In genomic region chr7:17991866-17992648, GRCh38 we compare ENCODE assay signal across 11 cellular contexts. TPM values are rescaled to one million over a fixed set of nuclear protein-coding genes. Genes with fewer than 3 reads are reported as not detected.
DNase-seq lines count a peak whose midpoint lies in the region; ATAC-seq, FAIRE-seq and TF ChIP-seq lines count a peak whose summit lies in the region.
"Had no signal": no experiment of that assay in that cellular context is flagged by ENCODE, and none has a peak within 500 bp of the region (broad histone marks: within the 10 kb centered on the region; RNA-seq: fewer than 3 reads in every experiment).

No MANE protein-coding gene starts in this region.

- 0 out of 2 replicates have a peak, but pooled peaks cover 8% of the 10 kb centered on the region for H3K4me1 ChIP-seq in MM.1S (ENCODE audit: low read length)
- H3K4me1 ChIP-seq in parathyroid adenoma: no peaks in the 10 kb centered on the region
- peaks cover 0 to 5% (median 0%) of the 10 kb centered on the region in 4 donors for H3K4me1 ChIP-seq in upper lobe of left lung

- H3K27me3 ChIP-seq in MM.1S (replicated peaks; ENCODE audit: insufficient read depth, low read length) (no peaks in the 10 kb centered on the region), bronchial epithelial cell (ENCODE audit: control insufficient read depth, insufficient read depth, low read length) (no peaks in the 10 kb centered on the region), parathyroid adenoma (ENCODE audit: control insufficient read depth, insufficient read depth, low read length) (no peaks in the 10 kb centered on the region), upper lobe of left lung (no peaks in the 10 kb centered on the region)
- H3K27me3 ChIP-seq: heart left ventricle, neutrophil had no signal

- H3K4me3 ChIP-seq in GM12864 (ENCODE audit: low read depth, low read length): no peak overlapping the region
- no peak overlapping the region for H3K4me3 ChIP-seq in MM.1S (ENCODE audit: low read length)
- no peak overlapping the region for H3K4me3 ChIP-seq in bronchial epithelial cell (ENCODE audit: low read depth, low read length)
- H3K4me3 ChIP-seq in parathyroid adenoma (ENCODE audit: low read depth, low read length): no peak overlapping the region
- no peak overlapping the region for H3K4me3 ChIP-seq in upper lobe of left lung
- H3K4me3 ChIP-seq: heart left ventricle had no signal

- H3K27ac ChIP-seq in MM.1S (ENCODE audit: low read length) (no peak overlapping the region), parathyroid adenoma (no peak overlapping the region), upper lobe of left lung (no peak overlapping the region)
- H3K27ac ChIP-seq: heart left ventricle, neutrophil had no signal

- H3K9me3 ChIP-seq in MM.1S (replicated peaks; ENCODE audit: insufficient read depth, low read length): no peaks in the 10 kb centered on the region
- no peaks in the 10 kb centered on the region for H3K9me3 ChIP-seq in parathyroid adenoma (ENCODE audit: control insufficient read depth, low read length)
- no peaks in the 10 kb centered on the region for H3K9me3 ChIP-seq in upper lobe of left lung
- H3K9me3 ChIP-seq: heart left ventricle, neutrophil had no signal

- H3K27me3 Mint-ChIP-seq in activated T-cell treated with anti-CD3 and anti-CD28 coated beads, Interleukin-2, amount 50 U/mL, for 4 hours (ENCODE audit: low read depth): peaks cover 4% of the 10 kb centered on the region

- TF ChIP-seq CTCF in GM12864 (IDR thresholded peaks at IDR 0.05; ENCODE audit: low read depth, low read length, missing control alignments): peak; percentile 48
- TF ChIP-seq CTCF in MM.1S (IDR thresholded peaks at IDR 0.05; ENCODE audit: low read length): peak; percentile 31
- peak; percentile 24 for TF ChIP-seq CTCF in bronchial epithelial cell (IDR thresholded peaks at IDR 0.05; ENCODE audit: insufficient read depth, low read length, severe bottlenecking)
- TF ChIP-seq CTCF in parathyroid adenoma (IDR thresholded peaks at IDR 0.05): no peak
- TF ChIP-seq CTCF in upper lobe of left lung (IDR thresholded peaks at IDR 0.05): no peak

- H3F3A ChIP-seq in MM.1S (ENCODE audit: insufficient read depth, low read length): no peaks in the 10 kb centered on the region

- no peaks in the 10 kb centered on the region for H3K79me2 ChIP-seq in MM.1S (ENCODE audit: low read length)
- H3K79me2 ChIP-seq in parathyroid adenoma: no peaks in the 10 kb centered on the region

- TF ChIP-seq EP300 in upper lobe of left lung (IDR thresholded peaks at IDR 0.05): no peak

- no peak overlapping the region for H3K4me2 ChIP-seq in MM.1S (ENCODE audit: low read depth, low read length)
- H3K4me2 ChIP-seq in parathyroid adenoma (ENCODE audit: low read length): no peak overlapping the region

- H2AFZ ChIP-seq in MM.1S (ENCODE audit: low read length): no peak overlapping the region
- peak overlapping the region; percentile 31 for H2AFZ ChIP-seq in parathyroid adenoma

- 53% methylated on average over 13 of the region's 13 CpGs for WGBS in upper lobe of left lung, 2 donors

- no peaks in the 10 kb centered on the region for H3K36me3 ChIP-seq in MM.1S (replicated peaks; ENCODE audit: insufficient read depth, low read length)
- H3K36me3 ChIP-seq in bronchial epithelial cell (ENCODE audit: control insufficient read depth, insufficient read depth, low read length): no peaks in the 10 kb centered on the region
- no peaks in the 10 kb centered on the region for H3K36me3 ChIP-seq in parathyroid adenoma (ENCODE audit: control insufficient read depth, insufficient read depth, low read length)
- no peaks in the 10 kb centered on the region for H3K36me3 ChIP-seq in upper lobe of left lung
- H3K36me3 ChIP-seq: heart left ventricle, neutrophil had no signal

- TF ChIP-seq POLR2A in upper lobe of left lung (IDR thresholded peaks at IDR 0.05): no peak

- H3K4me1 Mint-ChIP-seq in activated T-cell treated with anti-CD3 and anti-CD28 coated beads, Interleukin-2, amount 50 U/mL, for 4 hours (ENCODE audit: low read depth): peaks cover 4% of the 10 kb centered on the region

- FAIRE-seq in bronchial epithelial cell (lab: Jason Lieb, UNC): no peak

- H3K9me2 ChIP-seq in MM.1S (replicated peaks; ENCODE audit: insufficient read depth, low read length): no peaks in the 10 kb centered on the region

- ATAC-seq in GM18520 (IDR thresholded peaks at IDR 0.05; ENCODE audit: unreplicated experiment): no peak
- ATAC-seq in upper lobe of left lung (ENCODE audit: low FRiP score in 2 of 2): no peak
- ATAC-seq in activated T-cell treated with anti-CD3 and anti-CD28 coated beads, Interleukin-2, amount 50 U/mL, for 4 hours: no peak
- ATAC-seq: heart left ventricle had no signal

- H3K36me3 Mint-ChIP-seq in activated T-cell treated with anti-CD3 and anti-CD28 coated beads, Interleukin-2, amount 50 U/mL, for 4 hours (ENCODE audit: insufficient read depth): no peaks in the 10 kb centered on the region

- H3K9ac ChIP-seq in MM.1S (ENCODE audit: low read length): no peak overlapping the region
- H3K9ac ChIP-seq in parathyroid adenoma: no peak overlapping the region

- H3K4me3 Mint-ChIP-seq in activated T-cell treated with anti-CD3 and anti-CD28 coated beads, Interleukin-2, amount 50 U/mL, for 4 hours: no peak overlapping the region

- DNase-seq in GM12864 (ENCODE audit: low read depth) (no peak), MM.1S (no peak), bronchial epithelial cell (ENCODE audit: low read depth) (no peak), upper lobe of left lung (no peak), SW 1271 (lab: John Stamatoyannopoulos, UW) (no peak)
- DNase-seq in activated T-cell treated with anti-CD3 and anti-CD28 coated beads, Interleukin-2, amount 50 U/mL, for 4 hours: no peak
- DNase-seq: heart left ventricle, NCI-H1417 had no signal

- H3K9me3 Mint-ChIP-seq in activated T-cell treated with anti-CD3 and anti-CD28 coated beads, Interleukin-2, amount 50 U/mL, for 4 hours: no peaks in the 10 kb centered on the region

- no peaks in the 10 kb centered on the region for H4K20me1 ChIP-seq in MM.1S (ENCODE audit: insufficient read depth, low read length)

RNA-seq across cellular contexts. Expression of gene PRPS1L1, which starts 35.6 kb away (rescaled TPM):
- total RNA-seq in bronchial epithelial cell (not detected in 2 replicates), upper lobe of left lung (not detected)
- not detected for total RNA-seq in activated T-cell treated with anti-CD3 and anti-CD28 coated beads, Interleukin-2, amount 50 U/mL, for 4 hours
- total RNA-seq: heart left ventricle had no signal

RNA-seq across cellular contexts. Expression of gene SNX13, which starts 51.8 kb away (rescaled TPM):
- 30.2 and 32.9 TPM in 2 replicates for total RNA-seq in bronchial epithelial cell
- total RNA-seq in upper lobe of left lung: 100 to 1,000 TPM in 1 of 6 donors, 10 to 100 TPM in 5; 17.1 to 195 (median 53.3) TPM
- total RNA-seq in activated T-cell treated with anti-CD3 and anti-CD28 coated beads, Interleukin-2, amount 50 U/mL, for 4 hours: 10 to 100 TPM; 20.8 to 23.7 (median 22.5) TPM

Comparison
In these comparisons a context has a peak if more than half of its experiments do, and no peak if none do; other contexts are left out.
1. CTCF ChIP-seq: peak in GM12864 (single experiment), MM.1S (single experiment) and bronchial epithelial cell (single experiment); none in parathyroid adenoma (single experiment) and upper lobe of left lung (0 of 6).